In genomic region chr6:79586548-79586947, GRCh38 we compare ENCODE assay signal across 9 cellular contexts. TPM values are rescaled to one million over a fixed set of nuclear protein-coding genes. Genes with fewer than 3 reads are reported as not detected.
DNase-seq lines count a peak whose midpoint lies in the region; ATAC-seq and TF ChIP-seq lines count a peak whose summit lies in the region.
"Had no signal": no experiment of that assay in that cellular context is flagged by ENCODE, and none has a peak within 500 bp of the region (broad histone marks: within the 10 kb centered on the region; RNA-seq: fewer than 3 reads in every experiment).

No MANE protein-coding gene starts in this region.

- H3K4me1 Mint-ChIP-seq in activated naive CD4-positive, alpha-beta T cell treated with anti-CD3 and anti-CD28 coated beads for 36 hours (ENCODE audit: low read depth), result no peaks in the 10 kb centered on the region

- H3K27me3 Mint-ChIP-seq in activated naive CD4-positive, alpha-beta T cell treated with anti-CD3 and anti-CD28 coated beads for 36 hours (ENCODE audit: low read depth), result no peaks in the 10 kb centered on the region

- intact Hi-C loops in activated naive CD4-positive, alpha-beta T cell treated with anti-CD3 and anti-CD28 coated beads for 36 hours (cut with micrococcal nuclease), result no loop called here
- intact Hi-C loops in cardiac septum (cut with DNase I), result no loop called here

- ATAC-seq in HG02571 (IDR thresholded peaks at IDR 0.05; ENCODE audit: unreplicated experiment), result no peak

- H3K4me3 Mint-ChIP-seq in activated naive CD4-positive, alpha-beta T cell treated with anti-CD3 and anti-CD28 coated beads for 36 hours, result no peak overlapping the region

- H3K4me3 ChIP-seq in fibroblast of mammary gland (ENCODE audit: control insufficient read depth, low read depth, low read length), result no peak overlapping the region

- peak; percentile 40 for TF ChIP-seq CTCF in 22Rv1 (IDR thresholded peaks at IDR 0.05)
- TF ChIP-seq CTCF in GM12872 (IDR thresholded peaks at IDR 0.05; ENCODE audit: insufficient read depth, low read depth, low read length), result peak; percentile 54; the same call in 2 of the 3 replicates
- peak; percentile 69 for TF ChIP-seq CTCF in fibroblast of mammary gland (conservative IDR thresholded peaks at IDR 0.05; ENCODE audit: control insufficient read depth, insufficient read depth, low read depth, low read length)

- no peak overlapping the region for H3K27ac Mint-ChIP-seq in activated naive CD4-positive, alpha-beta T cell treated with anti-CD3 and anti-CD28 coated beads for 36 hours

- no peaks in the 10 kb centered on the region for H3K36me3 Mint-ChIP-seq in activated naive CD4-positive, alpha-beta T cell treated with anti-CD3 and anti-CD28 coated beads for 36 hours (ENCODE audit: low read depth)

- peaks cover 15% of the 10 kb centered on the region for H3K9me3 Mint-ChIP-seq in activated naive CD4-positive, alpha-beta T cell treated with anti-CD3 and anti-CD28 coated beads for 36 hours

- DNase-seq in NCI-H526 treated with DMSO at 0.1 percent for 48 hours (lab: John Stamatoyannopoulos, UW) (peak; percentile 14), fibroblast of mammary gland (ENCODE audit: low read depth) (peak; percentile 49), cardiac septum (ENCODE audit: low spot score) (no peak)
- DNase-seq in activated naive CD4-positive, alpha-beta T cell treated with anti-CD3 and anti-CD28 coated beads for 36 hours, result no peak
- no peak for DNase-seq in activated CD4-positive, alpha-beta T cell treated with anti-CD3 and anti-CD28 coated beads for 4 hours
- DNase-seq: stimulated activated CD4-positive, alpha-beta T cell treated with anti-CD3 and anti-CD28 coated beads, Interleukin-2, amount 100 ng/mL, for 48 hours had no signal

- CTCF ChIA-PET in activated naive CD4-positive, alpha-beta T cell treated with anti-CD3 and anti-CD28 coated beads for 36 hours (lab: Charles Lee), result no interaction called here

- no peak overlapping the region for H3K27ac ChIP-seq in 22Rv1

RNA-seq across cellular contexts. Expression of gene SH3BGRL2, which starts 44.6 kb away (rescaled TPM):
- total RNA-seq in activated naive CD4-positive, alpha-beta T cell treated with anti-CD3 and anti-CD28 coated beads for 36 hours, result under 1 TPM; 0.62 to 0.76 TPM
- total RNA-seq in cardiac septum, result 5.8 TPM

RNA-seq across cellular contexts. Expression of gene LCA5, which starts 49.3 kb away (rescaled TPM):
- total RNA-seq in activated naive CD4-positive, alpha-beta T cell treated with anti-CD3 and anti-CD28 coated beads for 36 hours, result under 1 TPM; 0.22 to 0.29 TPM
- 2.6 TPM for total RNA-seq in cardiac septum

Comparison
In these comparisons a context has a peak if more than half of its experiments do, and no peak if none do; other contexts are left out.
1. DNase-seq: peak in NCI-H526 treated with DMSO at 0.1 percent for 48 hours (single experiment) and fibroblast of mammary gland (single experiment); none in activated naive CD4-positive, alpha-beta T cell treated with anti-CD3 and anti-CD28 coated beads for 36 hours (single experiment), activated CD4-positive, alpha-beta T cell treated with anti-CD3 and anti-CD28 coated beads for 4 hours (0 of 2) and cardiac septum (single experiment).
2. Peak in every context shown above with its lines, with median percentiles within 50 percentile points of each other: CTCF ChIP-seq.